In genomic region chr10:96577037-96577436, GRCh38 we compare ENCODE assay signal across 24 cellular contexts. TPM values are rescaled to one million over a fixed set of nuclear protein-coding genes. Genes with fewer than 3 reads are reported as not detected.
A peak's percentile ranks its signal among the peaks of the same experiment; 100 is the strongest.
DNase-seq lines count a peak whose midpoint lies in the region; ATAC-seq, FAIRE-seq and TF ChIP-seq lines count a peak whose summit lies in the region.
"Had no signal": no experiment of that assay in that cellular context is flagged by ENCODE, and none has a peak within 500 bp of the region (broad histone marks: within the 10 kb centered on the region; RNA-seq: fewer than 3 reads in every experiment).

No MANE protein-coding gene starts in this region.

- in situ Hi-C loops in transverse colon (cut with MboI; ENCODE audit: low pct_ligation_motif_present in 1 of 4, low pct_unique_long_range_greater_than_20kb in 1 of 4, low sequenced_read_pairs in 3 of 4) = no loop called here

- peaks cover 0 to 5% (median 0%) of the 10 kb centered on the region in 3 donors for H3K27me3 Mint-ChIP-seq in immature natural killer cell (ENCODE audit: low read depth in 3 of 3)
- H3K27me3 Mint-ChIP-seq in mesothelial cell of epicardium (ENCODE audit: low read depth) = no peaks in the 10 kb centered on the region
- H3K27me3 Mint-ChIP-seq: activated CD4-positive, alpha-beta T cell treated with anti-CD3 and anti-CD28 coated beads, Interleukin-2, amount 10 ng/mL, durations not matched to agents 7 days and 5 days; CD4-positive, alpha-beta T cell had no signal

- no peaks in the 10 kb centered on the region for H3K27me3 ChIP-seq in transverse colon
- H3K27me3 ChIP-seq in A673 (replicated peaks; ENCODE audit: insufficient read depth, low read depth, low read length, poor library complexity) = no peaks in the 10 kb centered on the region
- H3K27me3 ChIP-seq: uterus had no signal

- CTCF ChIA-PET in A673 (lab: Charles Lee) = no interaction called here

- no peak overlapping the region for H3K4me3 ChIP-seq in transverse colon
- no peak overlapping the region for H3K4me3 ChIP-seq in A673 (ENCODE audit: low read depth, low read length, poor library complexity, severe bottlenecking)
- H3K4me3 ChIP-seq: SK-N-MC, smooth muscle cell, uterus had no signal

- BruUV-seq in A673 (replicated peaks; lab: Mats Ljungman, UMichigan) = no TSS peak

- peak; percentile 48 for FAIRE-seq in GM19239 (lab: Jason Lieb, UNC)
- FAIRE-seq: endometrium had no signal

- intact Hi-C loops in transverse colon (cut with DNase I; ENCODE audit: low total_unique reads) = no loop called here
- intact Hi-C loops in A673 (cut with micrococcal nuclease; ENCODE audit: unreplicated experiment) = no loop called here

- H3K27ac Mint-ChIP-seq in immature natural killer cell (peak overlapping the region in 5 of 6 donors; percentile 9 to 76 (median 54)), mesothelial cell of epicardium (no peak overlapping the region)
- H3K27ac Mint-ChIP-seq: activated CD4-positive, alpha-beta T cell treated with anti-CD3 and anti-CD28 coated beads, Interleukin-2, amount 10 ng/mL, durations not matched to agents 7 days and 5 days; activated naive CD4-positive, alpha-beta T cell treated with anti-CD3 and anti-CD28 coated beads for 36 hours; CD4-positive, alpha-beta T cell had no signal

- H3K27ac ChIP-seq in VCaP = peak overlapping the region; percentile 99
- peak overlapping the region; percentile 34 to 65 (median 54) for H3K27ac ChIP-seq in transverse colon
- no peak overlapping the region for H3K27ac ChIP-seq in A673 (ENCODE audit: low read depth, low read length, poor library complexity, severe bottlenecking)
- H3K27ac ChIP-seq: SK-N-MC, uterus had no signal

- TF ChIP-seq EP300 in transverse colon (IDR thresholded peaks at IDR 0.05; ENCODE audit: low read depth) = no peak

- H3K4me1 ChIP-seq in transverse colon = peaks cover 26 to 70% (median 54%) of the 10 kb centered on the region in 4 donors
- peaks cover 12% of the 10 kb centered on the region for H3K4me1 ChIP-seq in A673 (ENCODE audit: insufficient read depth, low read length, poor library complexity, severe bottlenecking)
- H3K4me1 ChIP-seq: uterus had no signal

- H3K4me3 Mint-ChIP-seq in immature natural killer cell (peak overlapping the region in 2 of 5 donors; percentile 10 to 44), mesothelial cell of epicardium (no peak overlapping the region)
- H3K4me3 Mint-ChIP-seq: activated CD4-positive, alpha-beta T cell treated with anti-CD3 and anti-CD28 coated beads, Interleukin-2, amount 10 ng/mL, durations not matched to agents 7 days and 5 days; activated naive CD4-positive, alpha-beta T cell treated with anti-CD3 and anti-CD28 coated beads for 36 hours; CD4-positive, alpha-beta T cell had no signal

- 69 to 75% methylated on average over 1 of the region's 1 CpG for WGBS in transverse colon (ENCODE audit: low coverage in 1 of 2), 2 donors

- ATAC-seq in HG03045 (IDR thresholded peaks at IDR 0.05; ENCODE audit: unreplicated experiment) = no peak

- TF ChIP-seq CTCF in VCaP (conservative IDR thresholded peaks at IDR 0.05) (no peak), transverse colon (IDR thresholded peaks at IDR 0.05) (no peak), A673 (conservative IDR thresholded peaks at IDR 0.05; ENCODE audit: low read depth, low read length) (no peak), mesothelial cell of epicardium (IDR thresholded peaks at IDR 0.05; ENCODE audit: unreplicated experiment) (no peak)

- H3K36me3 Mint-ChIP-seq in immature natural killer cell (peaks cover 0 to 12% (median 0%) of the 10 kb centered on the region in 3 donors), mesothelial cell of epicardium (peaks cover 21% of the 10 kb centered on the region)
- H3K36me3 Mint-ChIP-seq: natural killer cell had no signal

- POLR2A ChIA-PET in A673 (lab: Charles Lee; ENCODE audit: low non-redundant PET) = no interaction called here

- TF ChIP-seq POLR2A in transverse colon (IDR thresholded peaks at IDR 0.05) = no peak

- H3K4me1 Mint-ChIP-seq in immature natural killer cell = peaks cover 77 to 98% of the 10 kb centered on the region in 2 donors
- H3K4me1 Mint-ChIP-seq in mesothelial cell of epicardium = peaks cover 27% of the 10 kb centered on the region

- H3K9me3 Mint-ChIP-seq in immature natural killer cell (no peaks in the 10 kb centered on the region), mesothelial cell of epicardium (peaks cover 3% of the 10 kb centered on the region)
- H3K9me3 Mint-ChIP-seq: activated CD4-positive, alpha-beta T cell treated with anti-CD3 and anti-CD28 coated beads, Interleukin-2, amount 10 ng/mL, durations not matched to agents 7 days and 5 days; CD4-positive, alpha-beta T cell; natural killer cell had no signal

- H3K36me3 ChIP-seq in transverse colon (peaks cover 0 to 6% (median 2%) of the 10 kb centered on the region in 4 donors), A673 (ENCODE audit: insufficient read depth, low read length, poor library complexity, severe bottlenecking) (peaks cover 4% of the 10 kb centered on the region)
- H3K36me3 ChIP-seq: uterus had no signal

- H3K9me3 ChIP-seq in transverse colon (no peaks in the 10 kb centered on the region), A673 (ENCODE audit: low read depth, low read length, poor library complexity, severe bottlenecking) (no peaks in the 10 kb centered on the region)
- H3K9me3 ChIP-seq: uterus had no signal

- DNase-seq in GM19239 (ENCODE audit: insufficient read length, low spot score) = no peak
- no peak for DNase-seq in immature natural killer cell
- DNase-seq in transverse colon = no peak
- DNase-seq in A673 (ENCODE audit: low spot score) = no peak
- DNase-seq in mesothelial cell of epicardium (ENCODE audit: low spot score in 2 of 2, unreplicated experiment in 2 of 2) = no peak
- DNase-seq: activated CD4-positive, alpha-beta T cell treated with anti-CD3 and anti-CD28 coated beads, Interleukin-2, amount 10 ng/mL, durations not matched to agents 7 days and 5 days; activated naive CD4-positive, alpha-beta T cell treated with anti-CD3 and anti-CD28 coated beads for 36 hours; activated T-cell treated with anti-CD3 and anti-CD28 coated beads, Interleukin-2, amount 50 U/mL, for 48 hours; CD4-positive, alpha-beta T cell; H7; mesendoderm; natural killer cell; NCI-H1092; NCI-H187 treated with DMSO at 0.1 percent for 48 hours; NCI-H526 treated with DMSO at 0.1 percent for 48 hours; retina; stimulated activated CD4-positive, alpha-beta T cell treated with anti-CD3 and anti-CD28 coated beads, Interleukin-2, amount 100 ng/mL, for 24 hours; T-helper 2 cell; uterus had no signal

RNA-seq across cellular contexts. Expression of gene TM9SF3, which starts 9.8 kb away (rescaled TPM):
- polyA plus RNA-seq in immature natural killer cell = 10 to 100 TPM; 66.9 to 90.9 (median 87.2) TPM
- total RNA-seq in transverse colon = 100 to 1,000 TPM in 1 of 4 donors, 10 to 100 TPM in 3; 34.4 to 133 (median 77.3) TPM
- 115 and 125 TPM in 2 replicates for total RNA-seq in A673 (2021)
- total RNA-seq in mesothelial cell of epicardium = 144 to 147 TPM (median 144 TPM) in 3 replicates
